Comparison of ENCODE assay signal across 16 cellular contexts in genomic region chr19:50434525-50434924, GRCh38. TPM values are rescaled to one million over a fixed set of nuclear protein-coding genes. Genes with fewer than 3 reads are reported as not detected.
DNase-seq lines count a peak whose midpoint lies in the region; ATAC-seq and TF ChIP-seq lines count a peak whose summit lies in the region.
"Had no signal": no experiment of that assay in that cellular context is flagged by ENCODE, and none has a peak within 500 bp of the region (broad histone marks: within the 10 kb centered on the region; RNA-seq: fewer than 3 reads in every experiment).

No MANE protein-coding gene starts in this region.

- peaks cover 0 to 23% (median 0%) of the 10 kb centered on the region in 11 experiments; a peak in 3 of 22 replicates for H3K27me3 ChIP-seq in BLaER1 treated with 17β-estradiol and CSF1 and Interleukin-3, amounts not matched to agents 10 nM and 100 nM

- no peaks in the 10 kb centered on the region for H3K27me3 Mint-ChIP-seq in IgD-negative memory B cell
- no peaks in the 10 kb centered on the region for H3K27me3 Mint-ChIP-seq in naive B cell

- peak overlapping the region in 9 of 11 experiments; percentile 21 to 82 (median 75); a peak in 15 of 22 replicates for H3K9ac ChIP-seq in BLaER1 treated with 17β-estradiol and CSF1 and Interleukin-3, amounts not matched to agents 10 nM and 100 nM

- DNase-seq in RPMI8226 = peak; percentile 55
- DNase-seq in naive B cell = peak; percentile 84
- no peak for DNase-seq in stimulated activated CD4-positive, alpha-beta T cell treated with anti-CD3 and anti-CD28 coated beads, Interleukin-15, amount 100 ng/mL, for 24 hours
- no peak for DNase-seq in GM13976 (ENCODE audit: low spot score)
- no peak for DNase-seq in HUDEP-2 (lab: John Stamatoyannopoulos, UW; ENCODE audit: unreplicated experiment in 76 of 76)
- DNase-seq in cerebellar cortex (ENCODE audit: low spot score) = no peak
- DNase-seq: activated T-cell treated with anti-CD3 and anti-CD28 coated beads, Interleukin-2, amount 50 U/mL, for 4 hours; IMR-90; NCI-H1436; NCI-H774; SIG-M5; small intestine; stimulated activated naive CD4-positive, alpha-beta T cell treated with Interleukin-2 at 50 U/mL for 16 hours had no signal

- H3K27ac Mint-ChIP-seq in IgD-negative memory B cell (peak overlapping the region in 2 of 3 donors; percentile 95), naive B cell (peak overlapping the region; percentile 96 to 99 (median 97))

- no peak for TF ChIP-seq CTCF in GM13976 (IDR thresholded peaks at IDR 0.05; ENCODE audit: borderline replicate concordance, control extremely low read depth, extremely low read depth, insufficient read depth, missing control alignments)

- peak overlapping the region in 8 of 11 experiments; percentile 59 to 89 (median 82); a peak in 18 of 22 replicates for H3K27ac ChIP-seq in BLaER1 treated with 17β-estradiol and CSF1 and Interleukin-3, amounts not matched to agents 10 nM and 100 nM

- peaks cover 0 to 8% (median 0%) of the 10 kb centered on the region in 11 experiments; a peak in 2 of 22 replicates for H4K20me1 ChIP-seq in BLaER1 treated with 17β-estradiol and CSF1 and Interleukin-3, amounts not matched to agents 10 nM and 100 nM

- H3K4me3 ChIP-seq in BLaER1 treated with 17β-estradiol and CSF1 and Interleukin-3, amounts not matched to agents 10 nM and 100 nM = peak overlapping the region in 8 of 10 experiments; percentile 28 to 57 (median 44); a peak in 11 of 20 replicates

- H3K4me1 ChIP-seq in BLaER1 treated with 17β-estradiol and CSF1 and Interleukin-3, amounts not matched to agents 10 nM and 100 nM = peaks cover 43 to 71% (median 64%) of the 10 kb centered on the region in 10 experiments

- H3K4me3 Mint-ChIP-seq in IgD-negative memory B cell (peak overlapping the region; percentile 52 to 91 (median 88)), naive B cell (peak overlapping the region; percentile 81 to 95 (median 86))
- H3K4me3 Mint-ChIP-seq: activated T-cell treated with anti-CD3 and anti-CD28 coated beads, Interleukin-2, amount 50 U/mL, for 4 hours had no signal

- peak; percentile 16 to 17 for ATAC-seq in naive B cell (ENCODE audit: low read depth in 2 of 2)
- ATAC-seq: activated T-cell treated with anti-CD3 and anti-CD28 coated beads, Interleukin-2, amount 50 U/mL, for 4 hours; HCT116 had no signal

- H3K4me2 ChIP-seq in BLaER1 treated with 17β-estradiol and CSF1 and Interleukin-3, amounts not matched to agents 10 nM and 100 nM = peak overlapping the region; percentile 82 to 99 (median 98)

- no peaks in the 10 kb centered on the region for H3K36me3 Mint-ChIP-seq in IgD-negative memory B cell
- peaks cover 0 to 19% of the 10 kb centered on the region in 2 donors for H3K36me3 Mint-ChIP-seq in naive B cell

- H3K9me3 Mint-ChIP-seq in IgD-negative memory B cell (no peaks in the 10 kb centered on the region), naive B cell (peaks cover 0 to 5% (median 0%) of the 10 kb centered on the region in 7 donors)
- H3K9me3 Mint-ChIP-seq: activated T-cell treated with anti-CD3 and anti-CD28 coated beads, Interleukin-2, amount 50 U/mL, for 4 hours had no signal

- no peaks in the 10 kb centered on the region for H3K9me3 ChIP-seq in BLaER1 treated with 17β-estradiol and CSF1 and Interleukin-3, amounts not matched to agents 10 nM and 100 nM (replicated peaks in 1 of 11)

- H3K4me1 Mint-ChIP-seq in IgD-negative memory B cell = peaks cover 25 to 35% (median 32%) of the 10 kb centered on the region in 3 donors
- H3K4me1 Mint-ChIP-seq in naive B cell = peaks cover 68 to 84% (median 69%) of the 10 kb centered on the region in 3 donors

- no peaks in the 10 kb centered on the region for H3K36me3 ChIP-seq in BLaER1 treated with 17β-estradiol and CSF1 and Interleukin-3, amounts not matched to agents 10 nM and 100 nM

- in situ Hi-C loops in GM13976 (cut with MboI; ENCODE audit: low sequenced_read_pairs, unreplicated experiment) = no loop called here

RNA-seq across cellular contexts. Expression of gene MYBPC2, which starts 1.8 kb away (rescaled TPM):
- polyA plus RNA-seq in IgD-negative memory B cell (1.3 TPM), naive B cell (ENCODE audit: low read depth in 6 of 6) (1 to 10 TPM in 3 of 6 donors, under 1 TPM in 2, not detected in 1; 0.44 to 6.6 (median 1.2) TPM)
- polyA plus RNA-seq: IMR-90 had no signal

RNA-seq across cellular contexts. Expression of gene SPIB, which starts 15.8 kb away (rescaled TPM):
- polyA plus RNA-seq in IgD-negative memory B cell (403 TPM), naive B cell (ENCODE audit: low read depth in 6 of 6) (100 to 1,000 TPM; 218 to 343 (median 286) TPM)
- polyA plus RNA-seq: IMR-90 had no signal

RNA-seq across cellular contexts. Expression of gene EMC10, which starts 41.8 kb away (rescaled TPM):
- 8.7 TPM for polyA plus RNA-seq in IgD-negative memory B cell
- polyA plus RNA-seq in naive B cell (ENCODE audit: low read depth in 6 of 6) = 10 to 100 TPM in 1 of 6 donors, 1 to 10 TPM in 5; 7.0 to 11.9 (median 8.6) TPM

RNA-seq across cellular contexts. Expression of gene GARIN5A, which starts 42.1 kb away (rescaled TPM):
- polyA plus RNA-seq in IgD-negative memory B cell = 0.53 TPM
- polyA plus RNA-seq in naive B cell (ENCODE audit: low read depth in 6 of 6) = 1 to 10 TPM in 1 of 6 donors, under 1 TPM in 4, not detected in 1; 0.38 to 2.2 (median 0.50) TPM

RNA-seq across cellular contexts. Expression of gene POLD1, which starts 50.4 kb away (rescaled TPM):
- polyA plus RNA-seq in IgD-negative memory B cell = 32.8 TPM
- polyA plus RNA-seq in naive B cell (ENCODE audit: low read depth in 6 of 6) = 10 to 100 TPM; 22.9 to 46.7 (median 32.1) TPM

Comparison
In these comparisons a context has a peak if more than half of its experiments do, and no peak if none do; other contexts are left out.
1. DNase-seq: peak in RPMI8226 (single experiment) and naive B cell (single experiment); none in stimulated activated CD4-positive, alpha-beta T cell treated with anti-CD3 and anti-CD28 coated beads, Interleukin-15, amount 100 ng/mL, for 24 hours (single experiment), GM13976 (single experiment), HUDEP-2 (0 of 76) and cerebellar cortex (single experiment).